1 cellular context compared by ENCODE assay signal in genomic region chr9:127129718-127130085, GRCh38.
TF ChIP-seq lines count a peak whose summit lies in the region.

No MANE protein-coding gene starts in this region.

TF ChIP-seq in K562, 482 proteins besides CTCF, POLR2A, EP300 and RAD21:
- TF ChIP-seq E2F6 (IDR thresholded peaks at IDR 0.05; ENCODE audit: borderline replicate concordance in 1 of 2, extremely low read depth in 1 of 2, insufficient read depth in 1 of 2, insufficient read length in 1 of 2, low read depth in 1 of 2, low read length in 1 of 2, poor library complexity in 1 of 2, severe bottlenecking in 1 of 2) (no peak), ZNF436 (CRISPR knock-in tag; IDR thresholded peaks at IDR 0.05) (no peak), ZNF140 (CRISPR knock-in tag; IDR thresholded peaks at IDR 0.05) (no peak), CHAMP1 (IDR thresholded peaks at IDR 0.05) (no peak), KLF1 (tag; IDR thresholded peaks at IDR 0.05) (no peak), SNIP1 (IDR thresholded peaks at IDR 0.05; ENCODE audit: low read depth) (no peak), FOSL1 (tag; conservative IDR thresholded peaks at IDR 0.05) (0 out of 2 replicates have a peak, but pooled peaks have one; percentile 34), NCOA2 (IDR thresholded peaks at IDR 0.05; ENCODE audit: partially characterized antibody in 2 of 2) (no peak), JUND (IDR thresholded peaks at IDR 0.05; ENCODE audit: borderline replicate concordance, low read depth, low read length) (no peak), JUND (tag; IDR thresholded peaks at IDR 0.05; ENCODE audit: borderline replicate concordance, low read depth, low read length) (no peak), HDAC3 (IDR thresholded peaks at IDR 0.05; ENCODE audit: borderline replicate concordance, partially characterized antibody) (no peak), ZBTB9 (CRISPR knock-in tag; IDR thresholded peaks at IDR 0.05) (0 out of 2 replicates have a peak, but pooled peaks have one; percentile 3)
- TF ChIP-seq, protein P1, sequence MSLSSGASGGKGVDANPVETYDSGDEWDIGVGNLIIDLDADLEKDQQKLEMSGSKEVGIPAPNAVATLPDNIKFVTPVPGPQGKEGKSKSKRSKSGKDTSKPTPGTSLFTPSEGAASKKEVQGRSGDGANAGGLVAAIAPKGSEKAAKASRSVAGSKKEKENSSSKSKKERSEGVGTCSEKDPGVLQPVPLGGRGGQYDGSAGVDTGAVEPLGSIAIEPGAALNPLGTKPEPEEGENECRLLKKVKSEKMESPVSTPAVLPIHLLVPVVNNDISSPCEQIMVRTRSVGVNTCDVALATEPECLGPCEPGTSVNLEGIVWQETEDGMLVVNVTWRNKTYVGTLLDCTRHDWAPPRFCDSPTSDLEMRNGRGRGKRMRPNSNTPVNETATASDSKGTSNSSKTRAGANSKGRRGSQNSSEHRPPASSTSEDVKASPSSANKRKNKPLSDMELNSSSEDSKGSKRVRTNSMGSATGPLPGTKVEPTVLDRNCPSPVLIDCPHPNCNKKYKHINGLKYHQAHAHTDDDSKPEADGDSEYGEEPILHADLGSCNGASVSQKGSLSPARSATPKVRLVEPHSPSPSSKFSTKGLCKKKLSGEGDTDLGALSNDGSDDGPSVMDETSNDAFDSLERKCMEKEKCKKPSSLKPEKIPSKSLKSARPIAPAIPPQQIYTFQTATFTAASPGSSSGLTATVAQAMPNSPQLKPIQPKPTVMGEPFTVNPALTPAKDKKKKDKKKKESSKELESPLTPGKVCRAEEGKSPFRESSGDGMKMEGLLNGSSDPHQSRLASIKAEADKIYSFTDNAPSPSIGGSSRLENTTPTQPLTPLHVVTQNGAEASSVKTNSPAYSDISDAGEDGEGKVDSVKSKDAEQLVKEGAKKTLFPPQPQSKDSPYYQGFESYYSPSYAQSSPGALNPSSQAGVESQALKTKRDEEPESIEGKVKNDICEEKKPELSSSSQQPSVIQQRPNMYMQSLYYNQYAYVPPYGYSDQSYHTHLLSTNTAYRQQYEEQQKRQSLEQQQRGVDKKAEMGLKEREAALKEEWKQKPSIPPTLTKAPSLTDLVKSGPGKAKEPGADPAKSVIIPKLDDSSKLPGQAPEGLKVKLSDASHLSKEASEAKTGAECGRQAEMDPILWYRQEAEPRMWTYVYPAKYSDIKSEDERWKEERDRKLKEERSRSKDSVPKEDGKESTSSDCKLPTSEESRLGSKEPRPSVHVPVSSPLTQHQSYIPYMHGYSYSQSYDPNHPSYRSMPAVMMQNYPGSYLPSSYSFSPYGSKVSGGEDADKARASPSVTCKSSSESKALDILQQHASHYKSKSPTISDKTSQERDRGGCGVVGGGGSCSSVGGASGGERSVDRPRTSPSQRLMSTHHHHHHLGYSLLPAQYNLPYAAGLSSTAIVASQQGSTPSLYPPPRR (CRISPR knock-in tag; IDR thresholded peaks at IDR 0.05; ENCODE audit: borderline replicate concordance): no peak
- TF ChIP-seq, protein P2, sequence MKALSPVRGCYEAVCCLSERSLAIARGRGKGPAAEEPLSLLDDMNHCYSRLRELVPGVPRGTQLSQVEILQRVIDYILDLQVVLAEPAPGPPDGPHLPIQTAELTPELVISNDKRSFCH (CRISPR knock-in tag; IDR thresholded peaks at IDR 0.05): no peak
- TF ChIP-seq, protein P2 (tag; IDR thresholded peaks at IDR 0.05): no peak
- TF ChIP-seq, protein P3, sequence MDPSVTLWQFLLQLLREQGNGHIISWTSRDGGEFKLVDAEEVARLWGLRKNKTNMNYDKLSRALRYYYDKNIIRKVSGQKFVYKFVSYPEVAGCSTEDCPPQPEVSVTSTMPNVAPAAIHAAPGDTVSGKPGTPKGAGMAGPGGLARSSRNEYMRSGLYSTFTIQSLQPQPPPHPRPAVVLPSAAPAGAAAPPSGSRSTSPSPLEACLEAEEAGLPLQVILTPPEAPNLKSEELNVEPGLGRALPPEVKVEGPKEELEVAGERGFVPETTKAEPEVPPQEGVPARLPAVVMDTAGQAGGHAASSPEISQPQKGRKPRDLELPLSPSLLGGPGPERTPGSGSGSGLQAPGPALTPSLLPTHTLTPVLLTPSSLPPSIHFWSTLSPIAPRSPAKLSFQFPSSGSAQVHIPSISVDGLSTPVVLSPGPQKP (CRISPR knock-in tag; IDR thresholded peaks at IDR 0.05): no peak
